ENCODE assay signal across 11 cellular contexts in genomic region chr12:49133014-49133413, GRCh38. TPM values are rescaled to one million over a fixed set of nuclear protein-coding genes. Genes with fewer than 3 reads are reported as not detected.
DNase-seq lines count a peak whose midpoint lies in the region; ATAC-seq, FAIRE-seq and TF ChIP-seq lines count a peak whose summit lies in the region.
"Had no signal": no experiment of that assay in that cellular context is flagged by ENCODE, and none has a peak within 500 bp of the region (broad histone marks: within the 10 kb centered on the region; RNA-seq: fewer than 3 reads in every experiment).

No MANE protein-coding gene starts in this region.

- ATAC-seq in GM12878, result no peak
- no peak for ATAC-seq in T-cell (replicated peaks in 1 of 4)

- H4K20me1 ChIP-seq in Loucy (ENCODE audit: insufficient read depth, low read length, poor library complexity, severe bottlenecking) (peaks cover 22% of the 10 kb centered on the region), GM12878 (ENCODE audit: control insufficient read depth, insufficient read depth) (no peaks in the 10 kb centered on the region)

- peak; percentile 20 for DNase-seq in NCI-H1092 treated with DMSO at 0.1 percent for 48 hours (lab: John Stamatoyannopoulos, UW)
- no peak for DNase-seq in NCI-H1092 (lab: John Stamatoyannopoulos, UW)
- DNase-seq in GM12878 (ENCODE audit: low read depth, low spot score), result no peak
- no peak for DNase-seq in ovary
- DNase-seq in T-cell, result no peak
- no peak for DNase-seq in NOMO-1 treated with dmso at 0.1 percent for 144 hours (lab: John Stamatoyannopoulos, UW; ENCODE audit: unreplicated experiment)
- DNase-seq in NCI-H2081 treated with DMSO at 0.1 percent for 48 hours (lab: John Stamatoyannopoulos, UW), result no peak

- TF ChIP-seq EP300 in GM12878 (IDR thresholded peaks at IDR 0.05; ENCODE audit: borderline replicate concordance in 1 of 2, control insufficient read depth in 1 of 2, low read depth in 2 of 2, low read length in 2 of 2), result no peak
- no peak for TF ChIP-seq EP300 in ovary (IDR thresholded peaks at IDR 0.05)

- BruUV-seq in GM12878 (replicated peaks; lab: Mats Ljungman, UMichigan), result no TSS peak

- H3K9me3 ChIP-seq in Loucy (ENCODE audit: insufficient read depth, low read depth, low read length) (no peaks in the 10 kb centered on the region), GM12878 (replicated peaks; ENCODE audit: control insufficient read depth, insufficient read depth, low read length) (no peaks in the 10 kb centered on the region), ovary (no peaks in the 10 kb centered on the region)

- no peak overlapping the region for H3K4me3 Mint-ChIP-seq in T-cell
- H3K4me3 Mint-ChIP-seq: dendritic cell treated with granulocyte-macrophage colony-stimulating factor and Interleukin-4, amounts not matched to agents 40 ng/mL and 50 ng/mL, for 4 days had no signal

- WGBS in GM12878 (ENCODE audit: insufficient coverage, insufficient replicate concordance, low lambda C conversion rate, missing lambda C conversion rate), result 0% methylated on average over 5 of the region's 5 CpGs
- WGBS in ovary, 3 donors, result 21 to 42% (median 32%) methylated on average over 5 of the region's 5 CpGs

- peak overlapping the region; percentile 91 for H3K4me2 ChIP-seq in Loucy (ENCODE audit: low read depth, low read length, poor library complexity, severe bottlenecking)
- H3K4me2 ChIP-seq in GM12878 (ENCODE audit: control insufficient read depth, insufficient read depth), result peak overlapping the region; percentile 92

- TF ChIP-seq POLR2A in GM12878 (IDR thresholded peaks at IDR 0.05; ENCODE audit: low read depth, low read length) (no peak), ovary (IDR thresholded peaks at IDR 0.05) (no peak)

- H3K9me2 ChIP-seq in Loucy (replicated peaks; ENCODE audit: low read depth, low read length), result no peaks in the 10 kb centered on the region

- peaks cover 11% of the 10 kb centered on the region for H3K27me3 ChIP-seq in Loucy (ENCODE audit: insufficient read depth, low read length, poor library complexity, severe bottlenecking)
- H3K27me3 ChIP-seq in GM12878 (replicated peaks in 1 of 2; ENCODE audit: control insufficient read depth in 2 of 2, insufficient read depth in 2 of 2, low read length in 1 of 2), result no peaks in the 10 kb centered on the region
- no peaks in the 10 kb centered on the region for H3K27me3 ChIP-seq in ovary

- H3K4me3 ChIP-seq in Loucy (ENCODE audit: low read length, poor library complexity, severe bottlenecking) (peak overlapping the region; percentile 77), GM12878 (peak overlapping the region; percentile 70), ovary (peak overlapping the region; percentile 6)

- H2AFZ ChIP-seq in Loucy (ENCODE audit: low read length), result no peak overlapping the region
- H2AFZ ChIP-seq in GM12878 (ENCODE audit: control insufficient read depth, low read depth, low read length), result peak overlapping the region; percentile 78

- TF ChIP-seq CTCF in Loucy (conservative IDR thresholded peaks at IDR 0.05; ENCODE audit: low read length) (no peak), GM12878 (IDR thresholded peaks at IDR 0.05 in 2 of 3, conservative IDR thresholded peaks at IDR 0.05 in 1 of 3; ENCODE audit: control insufficient read depth in 2 of 3, extremely low read depth in 1 of 3, insufficient read depth in 1 of 3, low read depth in 3 of 3, low read length in 3 of 3) (no peak), ovary (IDR thresholded peaks at IDR 0.05) (no peak)

- CTCF ChIA-PET in GM12878 (lab: Yijun Ruan, JAX), result interaction anchor here (0.8 to 4.9 kb wide), 11 partner anchors 35 to 986 kb away, joined by 3 to 48 read pairs (median 7); partner anchors contain the start of genes DHH, RHEBL1 and TUBA1A
- CTCF ChIA-PET in T-cell (lab: Charles Lee), result interaction anchor here (0.5 to 3.6 kb wide), 4 partner anchors 21 to 381 kb away, joined by 3 to 54 read pairs (median 4); partner anchors contain the start of gene LMBR1L (in 1 of the 2)

- no peak for FAIRE-seq in GM12878 (lab: Jason Lieb, UNC)

- no peaks in the 10 kb centered on the region for H3K9me3 Mint-ChIP-seq in T-cell
- H3K9me3 Mint-ChIP-seq: dendritic cell treated with granulocyte-macrophage colony-stimulating factor and Interleukin-4, amounts not matched to agents 40 ng/mL and 50 ng/mL, for 4 days; T-helper 1 cell treated with Interleukin-12 subunit alpha and Interleukin-12 subunit beta and Interleukin-4 antibody, amounts not matched to agents 30 μg/mL and 1 μg/mL, for 36 hours had no signal

- intact Hi-C loops in GM12878 (cut with micrococcal nuclease; ENCODE audit: unreplicated experiment) (no loop called here), ovary (cut with DNase I) (loop anchor here in 2 of 4 donors (5.0 to 10.0 kb wide), 2 partner anchors 52 to 54 kb away; partner anchors contain the start of gene TUBA1A (in 2 of the 2))

- peaks cover 31% of the 10 kb centered on the region for H3K4me1 ChIP-seq in Loucy (ENCODE audit: insufficient read depth, low read length, poor library complexity, severe bottlenecking)
- peaks cover 13% of the 10 kb centered on the region for H3K4me1 ChIP-seq in GM12878 (ENCODE audit: control insufficient read depth, insufficient read depth, low read length)
- peaks cover 6% of the 10 kb centered on the region for H3K4me1 ChIP-seq in ovary (ENCODE audit: insufficient read depth)

- H3K27ac Mint-ChIP-seq in T-cell, result peak overlapping the region in 1 of 2 donors; percentile 37
- H3K27ac Mint-ChIP-seq: dendritic cell treated with granulocyte-macrophage colony-stimulating factor and Interleukin-4, amounts not matched to agents 40 ng/mL and 50 ng/mL, for 4 days had no signal

- H3K36me3 Mint-ChIP-seq in T-cell, result peaks cover 23% of the 10 kb centered on the region

- RAD21 ChIA-PET in GM12878 (lab: Charles Lee; ENCODE audit: unreplicated experiment), result interaction anchor here (0.7 to 4.0 kb wide), 7 partner anchors 23 to 102 kb away, joined by 3 to 28 read pairs (median 5); partner anchors contain the start of gene LMBR1L

- peaks cover 12% of the 10 kb centered on the region for H3F3A ChIP-seq in Loucy (ENCODE audit: low read depth)

- no peak for TF ChIP-seq RAD21 in GM12878 (IDR thresholded peaks at IDR 0.05; ENCODE audit: insufficient read depth, low read depth, low read length)

- peak overlapping the region; percentile 100 for H3K9ac ChIP-seq in Loucy (ENCODE audit: low read depth, low read length, poor library complexity, severe bottlenecking)
- H3K9ac ChIP-seq in GM12878 (ENCODE audit: control insufficient read depth, insufficient read depth, low read length), result peak overlapping the region; percentile 63

- in situ Hi-C loops in GM12878 (cut with MboI), result no loop called here

- peaks cover 68% of the 10 kb centered on the region for H3K79me2 ChIP-seq in Loucy (ENCODE audit: insufficient read depth, low read length)
- H3K79me2 ChIP-seq in GM12878 (ENCODE audit: control insufficient read depth, insufficient read depth, low read length), result peaks cover 49% of the 10 kb centered on the region

- peak overlapping the region; percentile 98; the same call in 1 of the 2 replicates for H3K27ac ChIP-seq in GM12878 (ENCODE audit: control insufficient read depth, insufficient read depth)
- H3K27ac ChIP-seq in ovary, result peak overlapping the region in 1 of 2 donors; percentile 98

- SMC1A ChIA-PET in GM12878 (lab: Charles Lee; ENCODE audit: uncharacterized antibody, unreplicated experiment), result interaction anchor here (0.7 to 4.1 kb wide), 10 partner anchors 9 to 131 kb away, joined by 3 to 12 read pairs (median 4); partner anchors contain the start of gene RHEBL1

- H3K36me3 ChIP-seq in Loucy (ENCODE audit: insufficient read depth, low read length), result peaks cover 19% of the 10 kb centered on the region
- peaks cover 4 to 12% of the 10 kb centered on the region in 2 experiments for H3K36me3 ChIP-seq in GM12878 (ENCODE audit: control insufficient read depth in 2 of 2, insufficient read depth in 2 of 2, low read length in 1 of 2)
- H3K36me3 ChIP-seq in ovary, result no peaks in the 10 kb centered on the region

- no peaks in the 10 kb centered on the region for H3K27me3 Mint-ChIP-seq in T-cell
- H3K27me3 Mint-ChIP-seq: dendritic cell treated with granulocyte-macrophage colony-stimulating factor and Interleukin-4, amounts not matched to agents 40 ng/mL and 50 ng/mL, for 4 days had no signal

- POLR2A ChIA-PET in GM12878 (lab: Charles Lee) (interaction anchor here (0.6 to 4.7 kb wide), 16 partner anchors 9 to 236 kb away, joined by 3 to 48 read pairs (median 4); partner anchors contain the start of genes KMT2D, LMBR1L, RHEBL1 and TUBA1A), T-cell (lab: Charles Lee) (interaction anchor here (0.5 to 3.7 kb wide), 4 partner anchors 18 to 159 kb away, joined by 3 to 61 read pairs (median 6); partner anchors contain the start of gene TUBA1A (in 1 of the 2))

- peaks cover 32 to 40% (median 38%) of the 10 kb centered on the region in 3 donors for H3K4me1 Mint-ChIP-seq in T-cell

RNA-seq across cellular contexts. Expression of gene TUBA1B, which starts 1.8 kb away (rescaled TPM):
- 249 and 258 TPM in 2 replicates for total RNA-seq in GM12878 (2013; cell fraction: nucleolus; rRNA removed)
- 3,981 and 4,275 TPM in 2 replicates for total RNA-seq in GM12878 (2014; rRNA removed)
- total RNA-seq in GM12878 (2014; rRNA removed; fragmentation: Illumina TruSeq; extraction: Trizol), result 2,309 and 2,328 TPM in 2 replicates
- 2,549 and 2,597 TPM in 2 replicates for total RNA-seq in GM12878 (2021)
- 1,047 TPM for polyA plus RNA-seq in GM12878 (2011; ENCODE audit: low read depth)
- polyA plus RNA-seq in GM12878 (2011; rRNA removed), result 2,835 and 4,712 TPM in 2 replicates
- polyA plus RNA-seq in GM12878 (2011; cell fraction: cytosol; rRNA removed), result 6,091 and 6,711 TPM in 2 replicates
- polyA plus RNA-seq in GM12878 (2011; cell fraction: nucleus; rRNA removed), result 1,620 and 2,226 TPM in 2 replicates
- 928 and 1,221 TPM in 2 replicates for polyA plus RNA-seq in GM12878 (2012)
- polyA plus RNA-seq in GM12878 (2014; fragmentation: Illumina TruSeq; extraction: Trizol), result 4,423 and 4,647 TPM in 2 replicates
- 1,000 to 10,000 TPM; 2,848 to 3,323 TPM for polyA plus RNA-seq in GM12878 (2014; fragmentation: Nextera tagmentation; extraction: Ambion mirVana)
- 3,699 TPM in 2 replicates for polyA plus RNA-seq in GM12878 (2014; rRNA removed)
- 1,000 to 10,000 TPM; 3,405 to 3,731 TPM for polyA plus RNA-seq in GM12878 (2016; fragmentation: Nextera tagmentation; extraction: Ambion mirVana)
- 3,538 and 4,663 TPM in 2 replicates for polyA minus RNA-seq in GM12878 (2011; rRNA and poly(A)+ RNA removed)
- polyA minus RNA-seq in GM12878 (2011; cell fraction: cytosol; rRNA and poly(A)+ RNA removed), result 798 and 980 TPM in 2 replicates
- 484 and 841 TPM in 2 replicates for polyA minus RNA-seq in GM12878 (2011; cell fraction: nucleus; rRNA and poly(A)+ RNA removed)
- 100 to 1,000 TPM; 326 to 647 (median 340) TPM for total RNA-seq in ovary
- 100 to 1,000 TPM; 281 to 705 TPM for polyA plus RNA-seq in ovary
- 100 to 1,000 TPM; 167 to 232 (median 205) TPM for total RNA-seq in T-cell

RNA-seq across cellular contexts. Expression of gene LMBR1L, which starts 22.4 kb away (rescaled TPM):
- 127 and 140 TPM in 2 replicates for total RNA-seq in GM12878 (2013; cell fraction: nucleolus; rRNA removed)
- total RNA-seq in GM12878 (2014; rRNA removed) (19.8 and 22.0 TPM in 2 replicates), GM12878 (2014; rRNA removed; fragmentation: Illumina TruSeq; extraction: Trizol) (11.8 and 13.5 TPM in 2 replicates), GM12878 (2021) (22.1 and 24.9 TPM in 2 replicates), ovary (10 to 100 TPM; 66.3 to 95.8 (median 69.5) TPM), T-cell (100 to 1,000 TPM; 159 to 302 (median 224) TPM)
- 21.9 TPM for polyA plus RNA-seq in GM12878 (2011; ENCODE audit: low read depth)
- polyA plus RNA-seq in GM12878 (2011; rRNA removed) (34.2 and 42.6 TPM in 2 replicates), GM12878 (2014; fragmentation: Illumina TruSeq; extraction: Trizol) (23.2 and 25.9 TPM in 2 replicates), GM12878 (2014; fragmentation: Nextera tagmentation; extraction: Ambion mirVana) (1 to 10 TPM; 2.1 to 2.8 TPM), GM12878 (2014; rRNA removed) (22.4 and 24.7 TPM in 2 replicates), GM12878 (2016; fragmentation: Nextera tagmentation; extraction: Ambion mirVana) (10 to 100 TPM; 18.0 to 20.3 TPM), ovary (10 to 100 TPM; 63.8 to 65.7 TPM)
- polyA plus RNA-seq in GM12878 (2011; cell fraction: cytosol; rRNA removed), result 31.5 and 44.0 TPM in 2 replicates
- 202 and 308 TPM in 2 replicates for polyA plus RNA-seq in GM12878 (2011; cell fraction: nucleus; rRNA removed)
- polyA plus RNA-seq in GM12878 (2012), result 41.1 and 42.3 TPM in 2 replicates
- 43.9 and 52.4 TPM in 2 replicates for polyA minus RNA-seq in GM12878 (2011; rRNA and poly(A)+ RNA removed)
- polyA minus RNA-seq in GM12878 (2011; cell fraction: cytosol; rRNA and poly(A)+ RNA removed), result 14.8 and 18.7 TPM in 2 replicates
- polyA minus RNA-seq in GM12878 (2011; cell fraction: nucleus; rRNA and poly(A)+ RNA removed), result 60.1 and 63.5 TPM in 2 replicates

RNA-seq across cellular contexts. Expression of gene DHH, which starts 38.4 kb away (rescaled TPM):
- 0.15 and 0.22 TPM in 2 replicates for total RNA-seq in GM12878 (2013; cell fraction: nucleolus; rRNA removed)
- not detected in 2 replicates for total RNA-seq in GM12878 (2014; rRNA removed)
- total RNA-seq in GM12878 (2014; rRNA removed; fragmentation: Illumina TruSeq; extraction: Trizol), result 0.05 TPM in 1 of 2 replicates, not detected in the other
- not detected in 2 replicates for total RNA-seq in GM12878 (2021)
- not detected for polyA plus RNA-seq in GM12878 (2011; ENCODE audit: low read depth)
- polyA plus RNA-seq in GM12878 (2011; rRNA removed), result 0.01 TPM in 1 of 2 replicates, not detected in the other
- polyA plus RNA-seq in GM12878 (2011; cell fraction: cytosol; rRNA removed), result not detected in 2 replicates
- 0.03 and 0.06 TPM in 2 replicates for polyA plus RNA-seq in GM12878 (2011; cell fraction: nucleus; rRNA removed)
- polyA plus RNA-seq in GM12878 (2012), result not detected in 2 replicates
- polyA plus RNA-seq in GM12878 (2014; fragmentation: Illumina TruSeq; extraction: Trizol), result not detected in 2 replicates
- polyA plus RNA-seq in GM12878 (2014; fragmentation: Nextera tagmentation; extraction: Ambion mirVana), result not detected
- polyA plus RNA-seq in GM12878 (2014; rRNA removed), result 0.11 TPM in 1 of 2 replicates, not detected in the other
- not detected for polyA plus RNA-seq in GM12878 (2016; fragmentation: Nextera tagmentation; extraction: Ambion mirVana)
- not detected in 2 replicates for polyA minus RNA-seq in GM12878 (2011; rRNA and poly(A)+ RNA removed)
- not detected in 2 replicates for polyA minus RNA-seq in GM12878 (2011; cell fraction: cytosol; rRNA and poly(A)+ RNA removed)
- polyA minus RNA-seq in GM12878 (2011; cell fraction: nucleus; rRNA and poly(A)+ RNA removed), result under 0.01 TPM in 1 of 2 replicates, not detected in the other
- 1 to 10 TPM in 1 of 7 donors, under 1 TPM in 6; 0.20 to 1.1 (median 0.45) TPM for total RNA-seq in ovary
- polyA plus RNA-seq in ovary, result 1 to 10 TPM; 1.0 to 1.4 TPM
- total RNA-seq in T-cell, result under 1 TPM; 0.12 to 0.45 (median 0.38) TPM
- total RNA-seq: A172 had no signal

RNA-seq across cellular contexts. Expression of gene TUBA1A, which starts 55.9 kb away (rescaled TPM):
- total RNA-seq in GM12878 (2013; cell fraction: nucleolus; rRNA removed), result 18.5 and 18.7 TPM in 2 replicates
- total RNA-seq in GM12878 (2014; rRNA removed), result 281 and 336 TPM in 2 replicates
- total RNA-seq in GM12878 (2014; rRNA removed; fragmentation: Illumina TruSeq; extraction: Trizol), result 188 and 209 TPM in 2 replicates
- 148 and 167 TPM in 2 replicates for total RNA-seq in GM12878 (2021)
- polyA plus RNA-seq in GM12878 (2011; ENCODE audit: low read depth), result 59.9 TPM
- 78.7 and 129 TPM in 2 replicates for polyA plus RNA-seq in GM12878 (2011; rRNA removed)
- 165 and 170 TPM in 2 replicates for polyA plus RNA-seq in GM12878 (2011; cell fraction: cytosol; rRNA removed)
- 71.2 and 85.4 TPM in 2 replicates for polyA plus RNA-seq in GM12878 (2011; cell fraction: nucleus; rRNA removed)
- polyA plus RNA-seq in GM12878 (2012), result 62.8 and 66.1 TPM in 2 replicates
- 340 and 395 TPM in 2 replicates for polyA plus RNA-seq in GM12878 (2014; fragmentation: Illumina TruSeq; extraction: Trizol)
- 100 to 1,000 TPM; 431 to 496 TPM for polyA plus RNA-seq in GM12878 (2014; fragmentation: Nextera tagmentation; extraction: Ambion mirVana)
- polyA plus RNA-seq in GM12878 (2014; rRNA removed), result 259 and 311 TPM in 2 replicates
- polyA plus RNA-seq in GM12878 (2016; fragmentation: Nextera tagmentation; extraction: Ambion mirVana), result 100 to 1,000 TPM; 200 to 217 TPM
- 104 and 131 TPM in 2 replicates for polyA minus RNA-seq in GM12878 (2011; rRNA and poly(A)+ RNA removed)
- polyA minus RNA-seq in GM12878 (2011; cell fraction: cytosol; rRNA and poly(A)+ RNA removed), result 12.3 and 25.0 TPM in 2 replicates
- polyA minus RNA-seq in GM12878 (2011; cell fraction: nucleus; rRNA and poly(A)+ RNA removed), result 20.9 and 25.6 TPM in 2 replicates
- total RNA-seq in ovary, result 100 to 1,000 TPM; 140 to 247 (median 184) TPM
- polyA plus RNA-seq in ovary, result 100 to 1,000 TPM; 214 to 535 TPM
- total RNA-seq in T-cell, result 100 to 1,000 TPM in 3 of 5 donors, 10 to 100 TPM in 2; 89.3 to 310 (median 100) TPM

Comparison
In these comparisons a context has a peak if more than half of its experiments do, and no peak if none do; other contexts are left out.
1. H3K4me3 ChIP-seq: peak in every context shown above with its lines; median percentile 77 in Loucy; 70 in GM12878; 6 in ovary.